23 cellular contexts compared by ENCODE assay signal in the genomic region with DNA sequence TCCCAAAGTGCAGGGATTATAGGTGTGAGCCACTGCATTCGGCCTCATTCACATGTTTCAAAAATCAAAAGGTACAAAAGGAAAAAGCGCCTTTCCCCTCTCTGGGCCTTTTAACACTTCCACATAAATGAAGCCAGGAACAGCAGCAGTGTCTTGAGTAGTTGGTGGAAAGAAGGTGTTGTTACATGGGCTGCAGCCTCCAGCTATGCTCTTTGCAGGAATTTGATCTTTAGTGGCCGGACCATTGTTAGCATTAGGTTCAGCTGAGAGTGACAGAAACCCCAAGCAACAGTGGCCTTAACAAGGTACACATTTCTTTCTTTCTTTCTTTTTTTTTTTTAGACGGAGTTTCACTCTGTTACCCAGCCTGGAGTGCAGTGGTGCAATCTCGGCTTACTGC. TPM values are rescaled to one million over a fixed set of nuclear protein-coding genes. Genes with fewer than 3 reads are reported as not detected.
DNase-seq lines count a peak whose midpoint lies in the region; ATAC-seq, FAIRE-seq and TF ChIP-seq lines count a peak whose summit lies in the region.
"Had no signal": no experiment of that assay in that cellular context is flagged by ENCODE, and none has a peak within 500 bp of the region (broad histone marks: within the 10 kb centered on the region; RNA-seq: fewer than 3 reads in every experiment).

No MANE protein-coding gene starts in this region.

- 46% methylated on average over 5 of the region's 5 CpGs for WGBS in HepG2 (ENCODE audit: low lambda C conversion rate)
- WGBS in right lobe of liver (ENCODE audit: insufficient coverage, low coverage, low lambda C conversion rate, missing lambda C conversion rate), result 87% methylated on average over 5 of the region's 5 CpGs
- 93 to 100% methylated on average over 3 to 5 of the region's 5 CpGs for WGBS in endodermal cell (ENCODE audit: insufficient coverage in 1 of 2, insufficient read length in 1 of 2), 2 experiments
- WGBS in neuronal stem cell (ENCODE audit: extremely low coverage in 2 of 2, insufficient read length in 2 of 2, insufficient replicate concordance in 1 of 2), 2 donors, result no CpG with 5 or more reads among the region's 5 CpGs

- intact Hi-C loops in HepG2 (cut with micrococcal nuclease; ENCODE audit: unreplicated experiment), result no loop called here
- intact Hi-C loops in right lobe of liver (cut with DNase I), result no loop called here

- no TSS peak for BruUV-seq in HepG2 (replicated peaks; lab: Mats Ljungman, UMichigan)

- TF ChIP-seq EP300 in HepG2 (IDR thresholded peaks at IDR 0.05; ENCODE audit: low read depth in 2 of 2, low read length in 2 of 2) (no peak), HepG2 (CRISPR knock-in tag; IDR thresholded peaks at IDR 0.05; ENCODE audit: borderline replicate concordance) (no peak)

- H3K4ac ChIP-seq in neuronal stem cell (ENCODE audit: low read length), result no peak overlapping the region

- peaks cover 5% of the 10 kb centered on the region for H3K9me3 Mint-ChIP-seq in endodermal cell
- H3K9me3 Mint-ChIP-seq: CD4-positive, CD25-positive, alpha-beta regulatory T cell; CD8-positive, alpha-beta T cell; GM23338 had no signal

- no peak overlapping the region for H4K8ac ChIP-seq in neuronal stem cell (ENCODE audit: low read depth, low read length)

- H3K4me3 ChIP-seq in HepG2 (replicated peaks in 1 of 3; ENCODE audit: insufficient read depth in 1 of 3, low read depth in 2 of 3, low read length in 3 of 3), result no peak overlapping the region
- no peak overlapping the region for H3K4me3 ChIP-seq in right lobe of liver
- no peak overlapping the region for H3K4me3 ChIP-seq in endodermal cell (ENCODE audit: low read length)
- H3K4me3 ChIP-seq in neuronal stem cell (ENCODE audit: low read length in 2 of 2), result no peak overlapping the region
- H3K4me3 ChIP-seq: BLaER1, GM23338 had no signal

- no peaks in the 10 kb centered on the region for H4K20me1 ChIP-seq in HepG2 (ENCODE audit: insufficient read depth, low read length)

- H2BK15ac ChIP-seq in neuronal stem cell (ENCODE audit: low read length), result no peak overlapping the region

- no peak for FAIRE-seq in HepG2 (lab: Jason Lieb, UNC)
- FAIRE-seq: A204.1, GM12891, GM18507, H54 had no signal

- peaks cover 6% of the 10 kb centered on the region for H3K36me3 Mint-ChIP-seq in endodermal cell (ENCODE audit: low read depth)
- H3K36me3 Mint-ChIP-seq: CD4-positive, CD25-positive, alpha-beta regulatory T cell; CD8-positive, alpha-beta T cell had no signal

- no peak for TF ChIP-seq CTCF in HepG2 (CRISPR knock-in tag; IDR thresholded peaks at IDR 0.05)
- no peak for TF ChIP-seq CTCF in right lobe of liver (IDR thresholded peaks at IDR 0.05)
- TF ChIP-seq CTCF in endodermal cell (conservative IDR thresholded peaks at IDR 0.05), result no peak

- H2AFZ ChIP-seq in HepG2 (ENCODE audit: low read length), result no peak overlapping the region
- H2AFZ ChIP-seq in neuronal stem cell (ENCODE audit: low read length), result no peak overlapping the region

- no peak overlapping the region for H3K14ac ChIP-seq in neuronal stem cell (ENCODE audit: low read length)

- no peak overlapping the region for H4K91ac ChIP-seq in neuronal stem cell (ENCODE audit: low read depth, low read length, poor library complexity)

- no peak overlapping the region for H3K27ac Mint-ChIP-seq in endodermal cell
- H3K27ac Mint-ChIP-seq: B cell; CD4-positive, CD25-positive, alpha-beta regulatory T cell; CD8-positive, alpha-beta T cell; GM23338 had no signal

- peak overlapping the region; percentile 44 for H3K18ac ChIP-seq in neuronal stem cell (ENCODE audit: low read length)

- H2BK5ac ChIP-seq in neuronal stem cell (ENCODE audit: low read length), result no peak overlapping the region

- H3K9me3 ChIP-seq in HepG2 (ENCODE audit: low read length) (no peaks in the 10 kb centered on the region), right lobe of liver (no peaks in the 10 kb centered on the region), endodermal cell (ENCODE audit: control insufficient read depth, low read length) (no peaks in the 10 kb centered on the region), neuronal stem cell (replicated peaks in 1 of 2; ENCODE audit: control insufficient read depth in 2 of 2, insufficient read depth in 1 of 2, low read depth in 1 of 2, low read length in 2 of 2) (no peaks in the 10 kb centered on the region)
- H3K9me3 ChIP-seq: BLaER1, Caco-2 had no signal

- POLR2A ChIA-PET in HepG2 (lab: Yijun Ruan, JAX), result interaction anchor here (0.8 to 2.4 kb wide), 6 partner anchors 25 to 90 kb away, joined by 3 to 11 read pairs (median 5); no protein-coding TSS in a partner anchor

- ATAC-seq in HepG2 (peak; percentile 1; the same call in 1 of the 3 replicates), right lobe of liver (no peak), GM19324 (IDR thresholded peaks at IDR 0.05; ENCODE audit: low FRiP score, unreplicated experiment) (no peak), GM18511 (IDR thresholded peaks at IDR 0.05; ENCODE audit: unreplicated experiment) (no peak)
- ATAC-seq: CD8-positive, alpha-beta T cell; GM23338 had no signal

- H3K4me1 ChIP-seq in HepG2 (ENCODE audit: insufficient read depth, low read length), result peaks cover 39% of the 10 kb centered on the region
- H3K4me1 ChIP-seq in right lobe of liver, result no peaks in the 10 kb centered on the region
- H3K4me1 ChIP-seq in endodermal cell (ENCODE audit: control insufficient read depth, insufficient read depth, low read length), result peaks cover 15% of the 10 kb centered on the region
- peaks cover 15 to 19% of the 10 kb centered on the region in 2 donors for H3K4me1 ChIP-seq in neuronal stem cell (ENCODE audit: control insufficient read depth in 2 of 2, insufficient read depth in 1 of 2, low read depth in 1 of 2, low read length in 2 of 2)

- no peak overlapping the region for H2BK120ac ChIP-seq in neuronal stem cell (ENCODE audit: low read depth, low read length)

- TF ChIP-seq RAD21 in HepG2 (CRISPR knock-in tag; IDR thresholded peaks at IDR 0.05), result no peak

- H3K4me1 Mint-ChIP-seq in endodermal cell, result peaks cover 17% of the 10 kb centered on the region
- H3K4me1 Mint-ChIP-seq: B cell had no signal

- no peak overlapping the region for H3K9ac ChIP-seq in HepG2 (ENCODE audit: insufficient read depth, low read depth, low read length)
- H3K9ac ChIP-seq in endodermal cell (ENCODE audit: extremely low read depth, low read length, poor library complexity, severe bottlenecking), result no peak overlapping the region
- H3K9ac ChIP-seq in neuronal stem cell (ENCODE audit: low read depth, low read length, poor library complexity), result no peak overlapping the region
- H3K9ac ChIP-seq: BLaER1 had no signal

- TF ChIP-seq POLR2A in HepG2 (IDR thresholded peaks at IDR 0.05; ENCODE audit: insufficient read depth in 1 of 2, low read depth in 2 of 2, low read length in 2 of 2) (no peak), right lobe of liver (IDR thresholded peaks at IDR 0.05) (no peak)

- H3K4me2 ChIP-seq in HepG2 (ENCODE audit: low read depth, low read length), result peak overlapping the region; percentile 30; the same call in 1 of the 2 replicates
- no peak overlapping the region for H3K4me2 ChIP-seq in neuronal stem cell (ENCODE audit: insufficient read depth, low read length, poor library complexity, severe bottlenecking)
- H3K4me2 ChIP-seq: BLaER1, GM23338 had no signal

- DNase-seq in HepG2 (ENCODE audit: low spot score) (no peak), right lobe of liver (no peak), endodermal cell (peak; percentile 43), neuronal stem cell (ENCODE audit: low spot score) (no peak), DMS114 treated with DMSO at 0.1 percent for 48 hours (lab: John Stamatoyannopoulos, UW; ENCODE audit: unreplicated experiment) (no peak)
- DNase-seq: Caco-2; CD4-positive, CD25-positive, alpha-beta regulatory T cell; DMS79; EL; GF-D8; HCEC 1CT had no signal

- CTCF ChIA-PET in HepG2 (lab: Yijun Ruan, JAX; ENCODE audit: low intra/inter-chr PET ratio, low total read pairs), result no interaction called here

- no peak overlapping the region for H3K4me3 Mint-ChIP-seq in endodermal cell
- H3K4me3 Mint-ChIP-seq: B cell; CD4-positive, CD25-positive, alpha-beta regulatory T cell; CD8-positive, alpha-beta T cell; GM23338 had no signal

- H3K23ac ChIP-seq in neuronal stem cell (ENCODE audit: low read depth, low read length, poor library complexity), result no peak overlapping the region

- peaks cover 0 to under 1% of the 10 kb centered on the region in 2 experiments; a peak in 1 of 5 replicates for H3K27me3 ChIP-seq in HepG2 (ENCODE audit: control insufficient read depth in 1 of 2, insufficient read depth in 2 of 2, low read length in 2 of 2)
- H3K27me3 ChIP-seq in right lobe of liver, result no peaks in the 10 kb centered on the region
- H3K27me3 ChIP-seq in endodermal cell (ENCODE audit: control insufficient read depth, insufficient read depth, low read length, poor library complexity, severe bottlenecking), result no peaks in the 10 kb centered on the region
- no peaks in the 10 kb centered on the region for H3K27me3 ChIP-seq in neuronal stem cell (ENCODE audit: control insufficient read depth in 3 of 3, insufficient read depth in 3 of 3, low read depth in 1 of 3, low read length in 3 of 3)
- H3K27me3 ChIP-seq: BLaER1 had no signal

- H2AK5ac ChIP-seq in neuronal stem cell (ENCODE audit: low read depth, low read length), result no peak overlapping the region

- no peak overlapping the region for H2BK12ac ChIP-seq in neuronal stem cell (ENCODE audit: low read length)

- H3K27me3 Mint-ChIP-seq in endodermal cell (ENCODE audit: insufficient read depth), result no peaks in the 10 kb centered on the region
- H3K27me3 Mint-ChIP-seq: B cell had no signal

- no peaks in the 10 kb centered on the region for H3K79me2 ChIP-seq in HepG2 (ENCODE audit: insufficient read depth, low read length)

- H3K27ac ChIP-seq in HepG2 (ENCODE audit: extremely low read length, insufficient read depth, low read length) (no peak overlapping the region), right lobe of liver (no peak overlapping the region), endodermal cell (ENCODE audit: low read depth, low read length) (no peak overlapping the region), neuronal stem cell (replicated peaks; ENCODE audit: low read length) (peak overlapping the region; percentile 18)
- H3K27ac ChIP-seq: 22Rv1, BLaER1, C4-2B had no signal

- H3K79me1 ChIP-seq in neuronal stem cell (ENCODE audit: low read depth, low read length), result no peaks in the 10 kb centered on the region

- in situ Hi-C loops in HepG2 (cut with HindIII; ENCODE audit: extremely low pct_ligation_motif_present, low pct_unique_long_range_greater_than_20kb), result no loop called here

- H3K36me3 ChIP-seq in HepG2 (replicated peaks in 1 of 2; ENCODE audit: control insufficient read depth in 1 of 2, insufficient read depth in 2 of 2, low read length in 2 of 2) (0 out of 5 replicates have a peak, but pooled peaks cover 0 to under 1% of the 10 kb centered on the region in 2 experiments), right lobe of liver (no peaks in the 10 kb centered on the region), endodermal cell (ENCODE audit: control insufficient read depth, insufficient read depth, low read length) (peaks cover 3% of the 10 kb centered on the region), neuronal stem cell (replicated peaks in 1 of 2; ENCODE audit: control insufficient read depth in 2 of 2, insufficient read depth in 2 of 2, low read length in 2 of 2) (peaks cover 0 to 4% of the 10 kb centered on the region in 2 donors)

RNA-seq across cellular contexts. Expression of a gene that starts 59.1 kb away (rescaled TPM):
- total RNA-seq in HepG2 (2016; rRNA removed; fragmentation: Illumina TruSeq; extraction: Trizol) (68.4 and 84.6 TPM in 2 replicates), right lobe of liver (10 to 100 TPM; 18.0 to 53.5 (median 31.0) TPM), endodermal cell (100 to 1,000 TPM in 1 of 2 donors, 10 to 100 TPM in 1; 93.0 to 106 TPM)
- total RNA-seq in HepG2 (2016; cell fraction: cytosol; rRNA removed; fragmentation: Illumina TruSeq; extraction: Trizol; ENCODE audit: low read depth), result 8.0 TPM in 2 replicates
- total RNA-seq in HepG2 (2016; cell fraction: insoluble cytoplasmic fraction; rRNA removed; fragmentation: Illumina TruSeq; extraction: Trizol), result 60.2 and 86.4 TPM in 2 replicates
- 38.4 and 40.3 TPM in 2 replicates for total RNA-seq in HepG2 (2016; cell fraction: membrane; rRNA removed; fragmentation: Illumina TruSeq; extraction: Trizol)
- 59.1 and 66.3 TPM in 2 replicates for total RNA-seq in HepG2 (2016; cell fraction: nucleus; rRNA removed; fragmentation: Illumina TruSeq; extraction: Trizol)
- 34.5 and 42.2 TPM in 2 replicates for polyA plus RNA-seq in HepG2 (2011; rRNA removed)
- polyA plus RNA-seq in HepG2 (2011; cell fraction: cytosol; rRNA removed), result 35.2 and 53.7 TPM in 2 replicates
- 38.8 and 44.3 TPM in 2 replicates for polyA plus RNA-seq in HepG2 (2011; cell fraction: nucleus; rRNA removed)
- polyA plus RNA-seq in HepG2 (2012), result 50.2 and 79.5 TPM in 2 replicates
- polyA plus RNA-seq in HepG2 (2016; cell fraction: cytosol; fragmentation: Illumina TruSeq; extraction: Trizol; ENCODE audit: low read depth), result 5.2 and 5.6 TPM in 2 replicates
- polyA plus RNA-seq in HepG2 (2016; cell fraction: insoluble cytoplasmic fraction; fragmentation: Illumina TruSeq; extraction: Trizol; ENCODE audit: low read depth), result 70.3 and 83.1 TPM in 2 replicates
- polyA plus RNA-seq in HepG2 (2016; cell fraction: membrane; fragmentation: Illumina TruSeq; extraction: Trizol; ENCODE audit: low read depth), result 24.6 and 27.0 TPM in 2 replicates
- polyA plus RNA-seq in HepG2 (2016; cell fraction: nucleus; fragmentation: Illumina TruSeq; extraction: Trizol; ENCODE audit: insufficient read depth, low read depth), result 106 and 113 TPM in 2 replicates
- polyA minus RNA-seq in HepG2 (2011; rRNA and poly(A)+ RNA removed; ENCODE audit: low replicate concordance), result 7.6 and 148 TPM in 2 replicates
- polyA minus RNA-seq in HepG2 (2011; cell fraction: cytosol; rRNA and poly(A)+ RNA removed), result 47.4 and 52.3 TPM in 2 replicates
- 39.0 and 60.8 TPM in 2 replicates for polyA minus RNA-seq in HepG2 (2011; cell fraction: nucleus; rRNA and poly(A)+ RNA removed)
- 81.5 TPM for polyA plus RNA-seq in endodermal cell (2013, experiment 1 of 2)
- polyA plus RNA-seq in endodermal cell (2013, experiment 2 of 2), result 79.0 TPM
- 32.8 TPM for polyA plus RNA-seq in neuronal stem cell (2013, experiment 1 of 2)
- polyA plus RNA-seq in neuronal stem cell (2013, experiment 2 of 2), result 32.8 TPM
